In genomic region chr15:52128568-52128967, GRCh38 we compare ENCODE assay signal across 25 cellular contexts. TPM values are rescaled to one million over a fixed set of nuclear protein-coding genes. Genes with fewer than 3 reads are reported as not detected.
DNase-seq lines count a peak whose midpoint lies in the region; ATAC-seq, FAIRE-seq and TF ChIP-seq lines count a peak whose summit lies in the region.
"Had no signal": no experiment of that assay in that cellular context is flagged by ENCODE, and none has a peak within 500 bp of the region (broad histone marks: within the 10 kb centered on the region; RNA-seq: fewer than 3 reads in every experiment).

No MANE protein-coding gene starts in this region.

- ATAC-seq in HepG2 (no peak), right lobe of liver (no peak), GM12878 (no peak), HG03342 (IDR thresholded peaks at IDR 0.05; ENCODE audit: unreplicated experiment) (no peak)
- ATAC-seq in stimulated activated naive B cell treated with anti-CD40 and anti-IgM and Interleukin-4, amounts not matched to agents 10 μg/mL and 1 μg/mL and 100 μg/mL, for 72 hours (replicated peaks), result no peak
- ATAC-seq: A549 had no signal

- DNase-seq in HepG2 (ENCODE audit: low spot score), result no peak
- no peak for DNase-seq in right lobe of liver
- DNase-seq in GM12878 (ENCODE audit: low read depth, low spot score), result no peak
- DNase-seq in stimulated activated naive B cell treated with anti-CD40 and anti-IgM and Interleukin-4, amounts not matched to agents 10 μg/mL and 1 μg/mL and 100 μg/mL, for 72 hours, result no peak
- DNase-seq in tibial nerve (ENCODE audit: low spot score in 2 of 2), result no peak
- DNase-seq: 8988T; ACHN; AML-193; BE2C; CD4-positive, alpha-beta T cell; CD8-positive, alpha-beta memory T cell; DMS 273 treated with DMSO at 0.1 percent for 48 hours; DMS79; EL; GDM1; GOT3 had no signal

- H3K36me3 Mint-ChIP-seq in stimulated activated naive B cell treated with anti-CD40 and anti-IgM and Interleukin-4, amounts not matched to agents 10 μg/mL and 1 μg/mL and 100 μg/mL, for 72 hours, result peaks cover 19 to 42% of the 10 kb centered on the region in 2 donors

- no peak for TF ChIP-seq CTCF in HepG2 (CRISPR knock-in tag; IDR thresholded peaks at IDR 0.05)
- TF ChIP-seq CTCF in right lobe of liver (IDR thresholded peaks at IDR 0.05), result no peak
- TF ChIP-seq CTCF in GM12878 (IDR thresholded peaks at IDR 0.05 in 2 of 3, conservative IDR thresholded peaks at IDR 0.05 in 1 of 3; ENCODE audit: control insufficient read depth in 2 of 3, extremely low read depth in 1 of 3, insufficient read depth in 1 of 3, low read depth in 3 of 3, low read length in 3 of 3), result no peak
- TF ChIP-seq CTCF in tibial nerve (IDR thresholded peaks at IDR 0.05), result no peak

- FAIRE-seq in HepG2 (lab: Jason Lieb, UNC) (no peak), GM12878 (lab: Jason Lieb, UNC) (no peak)
- FAIRE-seq: A549, D721Med, GM12891, GM18507, H54 had no signal

- H3K27ac ChIP-seq in HepG2 (ENCODE audit: extremely low read length, insufficient read depth, low read length), result no peak overlapping the region
- H3K27ac ChIP-seq in right lobe of liver, result no peak overlapping the region
- no peak overlapping the region for H3K27ac ChIP-seq in GM12878 (ENCODE audit: control insufficient read depth, insufficient read depth)
- no peak overlapping the region for H3K27ac ChIP-seq in tibial nerve
- H3K27ac ChIP-seq: A549; BLaER1 treated with 17β-estradiol and CSF1 and Interleukin-3, amounts not matched to agents 10 nM and 100 nM had no signal

- TF ChIP-seq RAD21 in HepG2 (CRISPR knock-in tag; IDR thresholded peaks at IDR 0.05) (no peak), GM12878 (IDR thresholded peaks at IDR 0.05; ENCODE audit: insufficient read depth, low read depth, low read length) (no peak)

- no peak overlapping the region for H3K4me3 Mint-ChIP-seq in stimulated activated naive B cell treated with anti-CD40 and anti-IgM and Interleukin-4, amounts not matched to agents 10 μg/mL and 1 μg/mL and 100 μg/mL, for 72 hours
- H3K4me3 Mint-ChIP-seq: CD14-positive monocyte; CD4-positive, alpha-beta T cell; CD8-positive, alpha-beta memory T cell had no signal

- H3K27ac Mint-ChIP-seq in stimulated activated naive B cell treated with anti-CD40 and anti-IgM and Interleukin-4, amounts not matched to agents 10 μg/mL and 1 μg/mL and 100 μg/mL, for 72 hours, result peak overlapping the region; percentile 62
- H3K27ac Mint-ChIP-seq: CD14-positive monocyte; CD4-positive, alpha-beta T cell had no signal

- TF ChIP-seq POLR2A in HepG2 (IDR thresholded peaks at IDR 0.05; ENCODE audit: insufficient read depth in 1 of 2, low read depth in 2 of 2, low read length in 2 of 2) (no peak), right lobe of liver (IDR thresholded peaks at IDR 0.05) (no peak), GM12878 (IDR thresholded peaks at IDR 0.05; ENCODE audit: low read depth, low read length) (no peak), tibial nerve (IDR thresholded peaks at IDR 0.05) (no peak)

- POLR2A ChIA-PET in HepG2 (lab: Yijun Ruan, JAX) (no interaction called here), GM12878 (lab: Charles Lee) (interaction anchor here (1.0 kb wide), 1 partner anchor 9 kb away, joined by 3 read pairs; no protein-coding TSS in a partner anchor)

- H3K27me3 ChIP-seq in HepG2 (ENCODE audit: control insufficient read depth in 1 of 2, insufficient read depth in 2 of 2, low read length in 2 of 2) (no peaks in the 10 kb centered on the region), right lobe of liver (no peaks in the 10 kb centered on the region), GM12878 (replicated peaks in 1 of 2; ENCODE audit: control insufficient read depth in 2 of 2, insufficient read depth in 2 of 2, low read length in 1 of 2) (no peaks in the 10 kb centered on the region), tibial nerve (no peaks in the 10 kb centered on the region)
- H3K27me3 ChIP-seq: BE2C had no signal

- WGBS in HepG2 (ENCODE audit: low lambda C conversion rate), result 96% methylated on average over 3 of the region's 3 CpGs
- WGBS in right lobe of liver (ENCODE audit: insufficient coverage, low coverage, low lambda C conversion rate, missing lambda C conversion rate), result 95% methylated on average over 3 of the region's 3 CpGs
- WGBS in GM12878 (ENCODE audit: insufficient coverage, insufficient replicate concordance, low lambda C conversion rate, missing lambda C conversion rate), result 98% methylated on average over 3 of the region's 3 CpGs
- WGBS in tibial nerve, 2 donors, result 94 to 96% methylated on average over 3 of the region's 3 CpGs

- CTCF ChIA-PET in HepG2 (lab: Yijun Ruan, JAX; ENCODE audit: low intra/inter-chr PET ratio, low total read pairs) (no interaction called here), GM12878 (lab: Yijun Ruan, JAX) (interaction anchor here (2.4 kb wide), 1 partner anchor 10 kb away, joined by 9 read pairs; no protein-coding TSS in a partner anchor)

- H3K36me3 ChIP-seq in HepG2 (replicated peaks in 1 of 2; ENCODE audit: control insufficient read depth in 1 of 2, insufficient read depth in 2 of 2, low read length in 2 of 2) (no peaks in the 10 kb centered on the region), right lobe of liver (no peaks in the 10 kb centered on the region), GM12878 (ENCODE audit: control insufficient read depth in 2 of 2, insufficient read depth in 2 of 2, low read length in 1 of 2) (no peaks in the 10 kb centered on the region; a peak in 2 of 4 replicates), tibial nerve (peaks cover 0 to 22% (median 0%) of the 10 kb centered on the region in 3 donors)
- H3K36me3 ChIP-seq: BE2C, HAP-1 had no signal

- BruUV-seq in HepG2 (replicated peaks; lab: Mats Ljungman, UMichigan) (no TSS peak), GM12878 (replicated peaks; lab: Mats Ljungman, UMichigan) (no TSS peak)

- no peak for TF ChIP-seq EP300 in HepG2 (IDR thresholded peaks at IDR 0.05; ENCODE audit: low read depth in 2 of 2, low read length in 2 of 2)
- TF ChIP-seq EP300 in HepG2 (CRISPR knock-in tag; IDR thresholded peaks at IDR 0.05; ENCODE audit: borderline replicate concordance), result no peak
- no peak for TF ChIP-seq EP300 in GM12878 (IDR thresholded peaks at IDR 0.05; ENCODE audit: borderline replicate concordance in 1 of 2, control insufficient read depth in 1 of 2, low read depth in 2 of 2, low read length in 2 of 2)
- no peak for TF ChIP-seq EP300 in tibial nerve (IDR thresholded peaks at IDR 0.05)

- no peak overlapping the region for H3K9ac ChIP-seq in HepG2 (ENCODE audit: insufficient read depth, low read depth, low read length)
- no peak overlapping the region for H3K9ac ChIP-seq in GM12878 (ENCODE audit: control insufficient read depth, insufficient read depth, low read length)
- H3K9ac ChIP-seq: BLaER1 treated with 17β-estradiol and CSF1 and Interleukin-3, amounts not matched to agents 10 nM and 100 nM had no signal

- peaks cover 2 to 4% of the 10 kb centered on the region in 2 donors for H3K4me1 Mint-ChIP-seq in stimulated activated naive B cell treated with anti-CD40 and anti-IgM and Interleukin-4, amounts not matched to agents 10 μg/mL and 1 μg/mL and 100 μg/mL, for 72 hours
- H3K4me1 Mint-ChIP-seq: CD8-positive, alpha-beta memory T cell had no signal

- H3K4me2 ChIP-seq in HepG2 (ENCODE audit: low read depth, low read length), result no peak overlapping the region
- no peak overlapping the region for H3K4me2 ChIP-seq in GM12878 (ENCODE audit: control insufficient read depth, insufficient read depth)
- H3K4me2 ChIP-seq: A549; BLaER1 treated with 17β-estradiol and CSF1 and Interleukin-3, amounts not matched to agents 10 nM and 100 nM had no signal

- RAD21 ChIA-PET in GM12878 (lab: Charles Lee; ENCODE audit: unreplicated experiment), result no interaction called here

- intact Hi-C loops in HepG2 (cut with micrococcal nuclease; ENCODE audit: unreplicated experiment) (no loop called here), right lobe of liver (cut with DNase I) (no loop called here), GM12878 (cut with micrococcal nuclease; ENCODE audit: unreplicated experiment) (no loop called here)

- in situ Hi-C loops in HepG2 (cut with HindIII; ENCODE audit: extremely low pct_ligation_motif_present, low pct_unique_long_range_greater_than_20kb) (no loop called here), GM12878 (cut with MboI) (no loop called here)

- H3K4me1 ChIP-seq in HepG2 (ENCODE audit: insufficient read depth, low read length) (peaks cover 22% of the 10 kb centered on the region), right lobe of liver (peaks cover 0 to 5% (median 2%) of the 10 kb centered on the region in 4 donors), GM12878 (ENCODE audit: control insufficient read depth, insufficient read depth, low read length) (no peaks in the 10 kb centered on the region), tibial nerve (no peaks in the 10 kb centered on the region)
- H3K4me1 ChIP-seq: BE2C, HAP-1 had no signal

- SMC1A ChIA-PET in GM12878 (lab: Charles Lee; ENCODE audit: uncharacterized antibody, unreplicated experiment), result interaction anchor here (1.3 to 2.2 kb wide), 3 partner anchors 9 to 239 kb away, joined by 4 to 7 read pairs (median 6); no protein-coding TSS in a partner anchor

- H3K9me3 ChIP-seq in HepG2 (ENCODE audit: low read length) (no peaks in the 10 kb centered on the region), right lobe of liver (no peaks in the 10 kb centered on the region), GM12878 (replicated peaks; ENCODE audit: control insufficient read depth, insufficient read depth, low read length) (no peaks in the 10 kb centered on the region), tibial nerve (no peaks in the 10 kb centered on the region)
- H3K9me3 ChIP-seq: A549; BE2C; BLaER1 treated with 17β-estradiol and CSF1 and Interleukin-3, amounts not matched to agents 10 nM and 100 nM; HAP-1 had no signal

- H3K27me3 Mint-ChIP-seq in stimulated activated naive B cell treated with anti-CD40 and anti-IgM and Interleukin-4, amounts not matched to agents 10 μg/mL and 1 μg/mL and 100 μg/mL, for 72 hours, result no peaks in the 10 kb centered on the region
- H3K27me3 Mint-ChIP-seq: CD4-positive, alpha-beta T cell; CD8-positive, alpha-beta memory T cell had no signal

- no peaks in the 10 kb centered on the region for H3K9me3 Mint-ChIP-seq in stimulated activated naive B cell treated with anti-CD40 and anti-IgM and Interleukin-4, amounts not matched to agents 10 μg/mL and 1 μg/mL and 100 μg/mL, for 72 hours
- H3K9me3 Mint-ChIP-seq: CD4-positive, alpha-beta T cell; CD8-positive, alpha-beta memory T cell had no signal

- H3K4me3 ChIP-seq in HepG2 (replicated peaks in 1 of 3; ENCODE audit: insufficient read depth in 1 of 3, low read depth in 2 of 3, low read length in 3 of 3) (no peak overlapping the region), right lobe of liver (no peak overlapping the region), GM12878 (no peak overlapping the region), tibial nerve (no peak overlapping the region)
- H3K4me3 ChIP-seq: A549; BLaER1 treated with 17β-estradiol and CSF1 and Interleukin-3, amounts not matched to agents 10 nM and 100 nM; HAP-1 had no signal

- H3K79me2 ChIP-seq in HepG2 (ENCODE audit: insufficient read depth, low read length) (no peaks in the 10 kb centered on the region), GM12878 (ENCODE audit: control insufficient read depth, insufficient read depth, low read length) (no peaks in the 10 kb centered on the region)

- H4K20me1 ChIP-seq in HepG2 (ENCODE audit: insufficient read depth, low read length) (no peaks in the 10 kb centered on the region), GM12878 (ENCODE audit: control insufficient read depth, insufficient read depth) (no peaks in the 10 kb centered on the region)
- H4K20me1 ChIP-seq: BLaER1 treated with 17β-estradiol and CSF1 and Interleukin-3, amounts not matched to agents 10 nM and 100 nM had no signal

- H2AFZ ChIP-seq in HepG2 (ENCODE audit: low read length), result no peak overlapping the region
- H2AFZ ChIP-seq in GM12878 (ENCODE audit: control insufficient read depth, low read depth, low read length), result no peak overlapping the region

RNA-seq across cellular contexts. Expression of gene BCL2L10, which starts 16.0 kb away (rescaled TPM):
- not detected in 2 replicates for total RNA-seq in HepG2 (2016; rRNA removed; fragmentation: Illumina TruSeq; extraction: Trizol)
- not detected in 2 replicates for total RNA-seq in HepG2 (2016; cell fraction: cytosol; rRNA removed; fragmentation: Illumina TruSeq; extraction: Trizol; ENCODE audit: low read depth)
- not detected in 2 replicates for total RNA-seq in HepG2 (2016; cell fraction: insoluble cytoplasmic fraction; rRNA removed; fragmentation: Illumina TruSeq; extraction: Trizol)
- total RNA-seq in HepG2 (2016; cell fraction: membrane; rRNA removed; fragmentation: Illumina TruSeq; extraction: Trizol), result not detected in 2 replicates
- not detected in 2 replicates for total RNA-seq in HepG2 (2016; cell fraction: nucleus; rRNA removed; fragmentation: Illumina TruSeq; extraction: Trizol)
- not detected in 2 replicates for polyA plus RNA-seq in HepG2 (2011; rRNA removed)
- not detected in 2 replicates for polyA plus RNA-seq in HepG2 (2011; cell fraction: cytosol; rRNA removed)
- polyA plus RNA-seq in HepG2 (2011; cell fraction: nucleus; rRNA removed), result not detected in 2 replicates
- polyA plus RNA-seq in HepG2 (2012), result not detected in 2 replicates
- polyA plus RNA-seq in HepG2 (2016; cell fraction: cytosol; fragmentation: Illumina TruSeq; extraction: Trizol; ENCODE audit: low read depth), result not detected in 2 replicates
- polyA plus RNA-seq in HepG2 (2016; cell fraction: insoluble cytoplasmic fraction; fragmentation: Illumina TruSeq; extraction: Trizol; ENCODE audit: low read depth), result not detected in 2 replicates
- polyA plus RNA-seq in HepG2 (2016; cell fraction: membrane; fragmentation: Illumina TruSeq; extraction: Trizol; ENCODE audit: low read depth), result not detected in 2 replicates
- polyA plus RNA-seq in HepG2 (2016; cell fraction: nucleus; fragmentation: Illumina TruSeq; extraction: Trizol; ENCODE audit: insufficient read depth, low read depth), result not detected in 2 replicates
- not detected in 2 replicates for polyA minus RNA-seq in HepG2 (2011; rRNA and poly(A)+ RNA removed; ENCODE audit: low replicate concordance)
- polyA minus RNA-seq in HepG2 (2011; cell fraction: cytosol; rRNA and poly(A)+ RNA removed), result not detected in 2 replicates
- polyA minus RNA-seq in HepG2 (2011; cell fraction: nucleus; rRNA and poly(A)+ RNA removed), result 0.62 TPM in 1 of 2 replicates, not detected in the other
- 1 to 10 TPM; 1.8 to 3.9 (median 2.6) TPM for total RNA-seq in right lobe of liver
- total RNA-seq in GM12878 (2013; cell fraction: nucleolus; rRNA removed), result 1.1 and 1.2 TPM in 2 replicates
- total RNA-seq in GM12878 (2014; rRNA removed), result 8.2 TPM in 2 replicates
- 4.5 and 5.2 TPM in 2 replicates for total RNA-seq in GM12878 (2014; rRNA removed; fragmentation: Illumina TruSeq; extraction: Trizol)
- total RNA-seq in GM12878 (2021), result 6.9 and 7.3 TPM in 2 replicates
- polyA plus RNA-seq in GM12878 (2011; ENCODE audit: low read depth), result 4.0 TPM
- 0.90 and 1.1 TPM in 2 replicates for polyA plus RNA-seq in GM12878 (2011; rRNA removed)
- polyA plus RNA-seq in GM12878 (2011; cell fraction: cytosol; rRNA removed), result 0.72 and 0.78 TPM in 2 replicates
- polyA plus RNA-seq in GM12878 (2011; cell fraction: nucleus; rRNA removed), result 0.48 and 0.52 TPM in 2 replicates
- 5.8 and 8.6 TPM in 2 replicates for polyA plus RNA-seq in GM12878 (2012)
- 3.9 and 4.8 TPM in 2 replicates for polyA plus RNA-seq in GM12878 (2014; fragmentation: Illumina TruSeq; extraction: Trizol)
- 1 to 10 TPM in 1 of 2 experiments, under 1 TPM in 1; 0.64 to 2.6 TPM for polyA plus RNA-seq in GM12878 (2014; fragmentation: Nextera tagmentation; extraction: Ambion mirVana)
- polyA plus RNA-seq in GM12878 (2014; rRNA removed), result 8.3 and 9.9 TPM in 2 replicates
- polyA plus RNA-seq in GM12878 (2016; fragmentation: Nextera tagmentation; extraction: Ambion mirVana), result 1 to 10 TPM; 8.0 to 9.1 TPM
- polyA minus RNA-seq in GM12878 (2011; rRNA and poly(A)+ RNA removed), result 0.29 and 0.77 TPM in 2 replicates
- not detected in 2 replicates for polyA minus RNA-seq in GM12878 (2011; cell fraction: cytosol; rRNA and poly(A)+ RNA removed)
- polyA minus RNA-seq in GM12878 (2011; cell fraction: nucleus; rRNA and poly(A)+ RNA removed), result 0.77 and 1.2 TPM in 2 replicates
- total RNA-seq in tibial nerve, result not detected
- polyA plus RNA-seq: CD14-positive monocyte had no signal

Comparison
In these comparisons a context has a peak if more than half of its experiments do, and no peak if none do; other contexts are left out.
1. Of the 75 proteins assayed by ChIP-seq in both HepG2 and GM12878: peak only in HepG2: none; only in GM12878: SMAD1; in both: none; in neither: 74.